ENCODE assay signal across 21 cellular contexts in genomic region chr3:151052329-151052728, GRCh38. TPM values are rescaled to one million over a fixed set of nuclear protein-coding genes. Genes with fewer than 3 reads are reported as not detected.
A peak's percentile ranks its signal among the peaks of the same experiment; 100 is the strongest.
DNase-seq lines count a peak whose midpoint lies in the region; ATAC-seq, FAIRE-seq and TF ChIP-seq lines count a peak whose summit lies in the region.
"Had no signal": no experiment of that assay in that cellular context is flagged by ENCODE, and none has a peak within 500 bp of the region (broad histone marks: within the 10 kb centered on the region; RNA-seq: fewer than 3 reads in every experiment).

No MANE protein-coding gene starts in this region.

- TF ChIP-seq POLR2A in HepG2 (IDR thresholded peaks at IDR 0.05; ENCODE audit: insufficient read depth in 1 of 2, low read depth in 2 of 2, low read length in 2 of 2): no peak
- TF ChIP-seq POLR2A in right lobe of liver (IDR thresholded peaks at IDR 0.05): no peak

- H3K9ac ChIP-seq in liver (ENCODE audit: low read depth in 1 of 2, low read length in 2 of 2) (no peak overlapping the region), HepG2 (ENCODE audit: insufficient read depth, low read depth, low read length) (no peak overlapping the region)
- H3K9ac ChIP-seq: BLaER1 treated with 17β-estradiol and CSF1 and Interleukin-3, amounts not matched to agents 10 nM and 100 nM had no signal

- POLR2A ChIA-PET in HepG2 (lab: Yijun Ruan, JAX): no interaction called here

- FAIRE-seq in HepG2 (lab: Jason Lieb, UNC) (no peak), small intestine (lab: Jason Lieb, UNC) (no peak)
- FAIRE-seq: A549, D721Med, G401.6, GM12891, GM19239 had no signal

- CTCF ChIA-PET in HepG2 (lab: Yijun Ruan, JAX; ENCODE audit: low intra/inter-chr PET ratio, low total read pairs): no interaction called here

- H3K4me3 ChIP-seq in liver (ENCODE audit: low read depth in 1 of 3, low read length in 3 of 3) (no peak overlapping the region), HepG2 (replicated peaks in 1 of 3; ENCODE audit: insufficient read depth in 1 of 3, low read depth in 2 of 3, low read length in 3 of 3) (no peak overlapping the region), right lobe of liver (peak overlapping the region in 1 of 3 donors; percentile 10), small intestine (ENCODE audit: low read depth in 1 of 2, low read length in 2 of 2) (no peak overlapping the region)
- H3K4me3 ChIP-seq: A549; BLaER1 treated with 17β-estradiol and CSF1 and Interleukin-3, amounts not matched to agents 10 nM and 100 nM had no signal

- H3K27ac ChIP-seq in liver (ENCODE audit: low read depth in 1 of 2, low read length in 2 of 2) (no peak overlapping the region), HepG2 (ENCODE audit: extremely low read length, insufficient read depth, low read length) (no peak overlapping the region), right lobe of liver (no peak overlapping the region), small intestine (ENCODE audit: low read depth in 1 of 2, low read length in 1 of 2) (no peak overlapping the region)
- H3K27ac ChIP-seq: 22Rv1; A549; BLaER1 treated with 17β-estradiol and CSF1 and Interleukin-3, amounts not matched to agents 10 nM and 100 nM; C4-2B had no signal

- no peaks in the 10 kb centered on the region for H3K79me2 ChIP-seq in HepG2 (ENCODE audit: insufficient read depth, low read length)

- H3K36me3 ChIP-seq in liver (ENCODE audit: control insufficient read depth in 4 of 4, insufficient read depth in 3 of 4, low read depth in 1 of 4, low read length in 3 of 4) (no peaks in the 10 kb centered on the region), HepG2 (replicated peaks in 1 of 2; ENCODE audit: control insufficient read depth in 1 of 2, insufficient read depth in 2 of 2, low read length in 2 of 2) (no peaks in the 10 kb centered on the region), right lobe of liver (no peaks in the 10 kb centered on the region), small intestine (ENCODE audit: control insufficient read depth in 2 of 2, insufficient read depth in 2 of 2, low read length in 2 of 2) (no peaks in the 10 kb centered on the region)
- H3K36me3 ChIP-seq: BLaER1 treated with 17β-estradiol and CSF1 and Interleukin-3, amounts not matched to agents 10 nM and 100 nM had no signal

- no peak for ATAC-seq in HepG2
- ATAC-seq in right lobe of liver: peak; percentile 59 to 89 (median 73)
- ATAC-seq: A549; CD8-positive, alpha-beta T cell had no signal

- DNase-seq in HepG2 (ENCODE audit: low spot score): no peak
- DNase-seq in right lobe of liver: no peak
- DNase-seq in small intestine: peak; percentile 92
- DNase-seq in NCI-H69 (lab: John Stamatoyannopoulos, UW): no peak
- DNase-seq in dedifferentiated amniotic fluid mesenchymal stem cell (ENCODE audit: extremely low spot score): no peak
- DNase-seq: AML-193; Caco-2; Calu3; CD4-positive, alpha-beta T cell; CD8-positive, alpha-beta T cell; DMS79 treated with DMSO at 0.1 percent for 48 hours; GF-D8 had no signal

- no peaks in the 10 kb centered on the region for H4K20me1 ChIP-seq in HepG2 (ENCODE audit: insufficient read depth, low read length)
- H4K20me1 ChIP-seq: BLaER1 treated with 17β-estradiol and CSF1 and Interleukin-3, amounts not matched to agents 10 nM and 100 nM had no signal

- intact Hi-C loops in HepG2 (cut with micrococcal nuclease; ENCODE audit: unreplicated experiment): no loop called here
- intact Hi-C loops in right lobe of liver (cut with DNase I): no loop called here

- H3K27me3 ChIP-seq in liver (ENCODE audit: control insufficient read depth in 4 of 4, insufficient read depth in 4 of 4, low read length in 3 of 4) (no peaks in the 10 kb centered on the region), HepG2 (ENCODE audit: control insufficient read depth in 1 of 2, insufficient read depth in 2 of 2, low read length in 2 of 2) (0 out of 5 replicates have a peak, but pooled peaks cover 0 to 3% of the 10 kb centered on the region in 2 experiments), right lobe of liver (no peaks in the 10 kb centered on the region), small intestine (ENCODE audit: control insufficient read depth in 2 of 2, insufficient read depth in 2 of 2, low read length in 2 of 2) (no peaks in the 10 kb centered on the region)
- H3K27me3 ChIP-seq: BLaER1 treated with 17β-estradiol and CSF1 and Interleukin-3, amounts not matched to agents 10 nM and 100 nM had no signal

- TF ChIP-seq RAD21 in liver (IDR thresholded peaks at IDR 0.05) (peak in 1 of 2 donors; percentile 26), HepG2 (CRISPR knock-in tag; IDR thresholded peaks at IDR 0.05) (no peak)

- TF ChIP-seq EP300 in HepG2 (IDR thresholded peaks at IDR 0.05; ENCODE audit: low read depth in 2 of 2, low read length in 2 of 2) (no peak), HepG2 (CRISPR knock-in tag; IDR thresholded peaks at IDR 0.05; ENCODE audit: borderline replicate concordance) (no peak)

- H3K9me3 ChIP-seq in liver (ENCODE audit: control insufficient read depth in 4 of 4, low read length in 3 of 4) (no peaks in the 10 kb centered on the region), HepG2 (ENCODE audit: low read length) (no peaks in the 10 kb centered on the region), right lobe of liver (no peaks in the 10 kb centered on the region), small intestine (ENCODE audit: control insufficient read depth, low read depth) (no peaks in the 10 kb centered on the region)
- H3K9me3 ChIP-seq: A549; BLaER1 treated with 17β-estradiol and CSF1 and Interleukin-3, amounts not matched to agents 10 nM and 100 nM; Caco-2 had no signal

- no peak overlapping the region for H3K4me2 ChIP-seq in HepG2 (ENCODE audit: low read depth, low read length)
- H3K4me2 ChIP-seq: A549; BLaER1 treated with 17β-estradiol and CSF1 and Interleukin-3, amounts not matched to agents 10 nM and 100 nM had no signal

- no peak for TF ChIP-seq CTCF in liver (IDR thresholded peaks at IDR 0.05; ENCODE audit: low read depth, low read length, missing input control)
- TF ChIP-seq CTCF in HepG2 (CRISPR knock-in tag; IDR thresholded peaks at IDR 0.05): no peak
- TF ChIP-seq CTCF in right lobe of liver (IDR thresholded peaks at IDR 0.05): no peak

- in situ Hi-C loops in HepG2 (cut with HindIII; ENCODE audit: extremely low pct_ligation_motif_present, low pct_unique_long_range_greater_than_20kb): no loop called here

- no TSS peak for BruUV-seq in HepG2 (replicated peaks; lab: Mats Ljungman, UMichigan)

- no peak overlapping the region for H2AFZ ChIP-seq in HepG2 (ENCODE audit: low read length)

- H3K4me1 ChIP-seq in liver (ENCODE audit: control insufficient read depth in 4 of 4, insufficient read depth in 4 of 4, low read length in 3 of 4) (peaks cover 3 to 14% (median 7%) of the 10 kb centered on the region in 4 donors), HepG2 (ENCODE audit: insufficient read depth, low read length) (no peaks in the 10 kb centered on the region), right lobe of liver (peaks cover 0 to 25% (median 5%) of the 10 kb centered on the region in 4 donors), small intestine (ENCODE audit: control insufficient read depth in 2 of 2, insufficient read depth in 1 of 2, low read depth in 1 of 2, low read length in 1 of 2) (no peaks in the 10 kb centered on the region)
- H3K4me1 ChIP-seq: A549; BLaER1 treated with 17β-estradiol and CSF1 and Interleukin-3, amounts not matched to agents 10 nM and 100 nM had no signal

- 38% methylated on average over 3 of the region's 3 CpGs for WGBS in liver
- 21% methylated on average over 3 of the region's 3 CpGs for WGBS in HepG2 (ENCODE audit: low lambda C conversion rate)
- 31% methylated on average over 3 of the region's 3 CpGs for WGBS in right lobe of liver (ENCODE audit: insufficient coverage, low coverage, low lambda C conversion rate, missing lambda C conversion rate)
- WGBS in small intestine, 3 donors: 16 to 56% (median 38%) methylated on average over 3 of the region's 3 CpGs

TF ChIP-seq in liver, 16 proteins besides CTCF, POLR2A, EP300 and RAD21 (continues in another document):
- TF ChIP-seq RXRA (IDR thresholded peaks at IDR 0.05) (peak in 1 of 2 donors; percentile 62), TAF1 (conservative IDR thresholded peaks at IDR 0.05) (peak; percentile 70), HNF4G (IDR thresholded peaks at IDR 0.05) (peak; percentile 72), FOXA2 (IDR thresholded peaks at IDR 0.05) (no peak), HNF4A (conservative IDR thresholded peaks at IDR 0.05) (peak; percentile 31 to 84)

TF ChIP-seq in HepG2, 621 proteins besides CTCF, POLR2A, EP300 and RAD21 (continues in another document):
- TF ChIP-seq ZNF263 (CRISPR knock-in tag; IDR thresholded peaks at IDR 0.05) (no peak), ATF3 (CRISPR knock-in tag; IDR thresholded peaks at IDR 0.05) (no peak)

RNA-seq across cellular contexts. Expression of gene MED12L, which starts 33.1 kb away (rescaled TPM):
- total RNA-seq in liver (1 to 10 TPM in 1 of 2 donors, under 1 TPM in 1; 0.59 to 2.1 TPM), HepG2 (2016; rRNA removed; fragmentation: Illumina TruSeq; extraction: Trizol) (0.64 and 0.81 TPM in 2 replicates), right lobe of liver (under 1 TPM; 0.04 to 0.64 (median 0.40) TPM)
- polyA plus RNA-seq in liver (under 1 TPM; 0.02 to 0.39 TPM), HepG2 (2011; rRNA removed) (0.05 and 0.07 TPM in 2 replicates), small intestine (under 1 TPM; 0.16 to 0.45 (median 0.27) TPM)
- total RNA-seq in HepG2 (2016; cell fraction: cytosol; rRNA removed; fragmentation: Illumina TruSeq; extraction: Trizol; ENCODE audit: low read depth): 0.44 and 0.71 TPM in 2 replicates
- 0.54 and 0.61 TPM in 2 replicates for total RNA-seq in HepG2 (2016; cell fraction: insoluble cytoplasmic fraction; rRNA removed; fragmentation: Illumina TruSeq; extraction: Trizol)
- 0.48 and 0.59 TPM in 2 replicates for total RNA-seq in HepG2 (2016; cell fraction: membrane; rRNA removed; fragmentation: Illumina TruSeq; extraction: Trizol)
- total RNA-seq in HepG2 (2016; cell fraction: nucleus; rRNA removed; fragmentation: Illumina TruSeq; extraction: Trizol): 1.1 and 1.4 TPM in 2 replicates
- polyA plus RNA-seq in HepG2 (2011; cell fraction: cytosol; rRNA removed): 0.01 and 0.08 TPM in 2 replicates
- 0.21 and 0.24 TPM in 2 replicates for polyA plus RNA-seq in HepG2 (2011; cell fraction: nucleus; rRNA removed)
- 0.21 TPM in 1 of 2 replicates, not detected in the other for polyA plus RNA-seq in HepG2 (2012)
- 0.17 and 0.23 TPM in 2 replicates for polyA plus RNA-seq in HepG2 (2016; cell fraction: cytosol; fragmentation: Illumina TruSeq; extraction: Trizol; ENCODE audit: low read depth)
- polyA plus RNA-seq in HepG2 (2016; cell fraction: insoluble cytoplasmic fraction; fragmentation: Illumina TruSeq; extraction: Trizol; ENCODE audit: low read depth): 0.08 and 0.13 TPM in 2 replicates
- polyA plus RNA-seq in HepG2 (2016; cell fraction: membrane; fragmentation: Illumina TruSeq; extraction: Trizol; ENCODE audit: low read depth): 0.24 and 0.39 TPM in 2 replicates
- 0.52 and 1.2 TPM in 2 replicates for polyA plus RNA-seq in HepG2 (2016; cell fraction: nucleus; fragmentation: Illumina TruSeq; extraction: Trizol; ENCODE audit: insufficient read depth, low read depth)
- 0.12 and 0.21 TPM in 2 replicates for polyA minus RNA-seq in HepG2 (2011; rRNA and poly(A)+ RNA removed; ENCODE audit: low replicate concordance)
- 0.10 and 0.70 TPM in 2 replicates for polyA minus RNA-seq in HepG2 (2011; cell fraction: cytosol; rRNA and poly(A)+ RNA removed)
- polyA minus RNA-seq in HepG2 (2011; cell fraction: nucleus; rRNA and poly(A)+ RNA removed): 0.50 and 2.3 TPM in 2 replicates
